In genomic region chr12:61531195-61531594, GRCh38 we compare ENCODE assay signal across 35 cellular contexts.
DNase-seq lines count a peak whose midpoint lies in the region; ATAC-seq, FAIRE-seq and TF ChIP-seq lines count a peak whose summit lies in the region.
"Had no signal": no experiment of that assay in that cellular context is flagged by ENCODE, and none has a peak within 500 bp of the region (broad histone marks: within the 10 kb centered on the region; RNA-seq: fewer than 3 reads in every experiment).

No MANE protein-coding gene starts in this region.

- peak; percentile 22 for DNase-seq in NCI-H748 (lab: John Stamatoyannopoulos, UW; ENCODE audit: unreplicated experiment)
- no peak for DNase-seq in NCI-H748 treated with DMSO at 0.1 percent for 48 hours (lab: John Stamatoyannopoulos, UW)
- DNase-seq in SK-N-SH = no peak
- DNase-seq in OCI-LY7 (ENCODE audit: low spot score) = no peak
- peak; percentile 89 for DNase-seq in SK-N-DZ (ENCODE audit: low spot score)
- DNase-seq in GM19239 (ENCODE audit: insufficient read length, low spot score) = no peak
- no peak for DNase-seq in activated CD8-positive, alpha-beta memory T cell treated with anti-CD3 and anti-CD28 coated beads, Interleukin-2, amount 50 U/mL, for 48 hours
- DNase-seq: 8988T; ACHN; AML-193; BE2C; C1 segment of cervical spinal cord; Caco-2; Calu3; CD4-positive, alpha-beta memory T cell; CD4-positive, alpha-beta T cell; CD4-positive, CD25-positive, alpha-beta regulatory T cell; CD8-positive, alpha-beta memory T cell; CD8-positive, alpha-beta T cell; COR-L47; DMS 273 treated with DMSO at 0.1 percent for 48 hours; DMS153; DMS53; DMS79; DMS79 treated with DMSO at 0.1 percent for 48 hours; DND-41; EL had no signal

- no peak overlapping the region for H2AFZ ChIP-seq in SK-N-SH (ENCODE audit: low read depth)
- peak overlapping the region; percentile 42; the same call in 1 of the 2 replicates for H2AFZ ChIP-seq in OCI-LY7 (ENCODE audit: low read length)

- no peaks in the 10 kb centered on the region for H3F3A ChIP-seq in SK-N-SH (replicated peaks; ENCODE audit: insufficient read depth)

- 2% methylated on average over 4 of the region's 4 CpGs for WGBS in SK-N-SH (ENCODE audit: low lambda C conversion rate)

- TF ChIP-seq RAD21 in SK-N-SH (IDR thresholded peaks at IDR 0.05; ENCODE audit: low read length) = no peak

- H3K27ac ChIP-seq in SK-N-SH (ENCODE audit: low read depth in 2 of 2, low read length in 1 of 2) (no peak overlapping the region), OCI-LY7 (ENCODE audit: low read depth, low read length, poor library complexity, severe bottlenecking) (no peak overlapping the region)
- H3K27ac ChIP-seq: 22Rv1; A549; BLaER1; BLaER1 treated with 17β-estradiol and CSF1 and Interleukin-3, amounts not matched to agents 10 nM and 100 nM; C4-2B had no signal

- no peak overlapping the region for H3K4me2 ChIP-seq in SK-N-SH
- H3K4me2 ChIP-seq in OCI-LY7 (ENCODE audit: low read length) = no peak overlapping the region
- H3K4me2 ChIP-seq: A549; BLaER1; BLaER1 treated with 17β-estradiol and CSF1 and Interleukin-3, amounts not matched to agents 10 nM and 100 nM had no signal

- POLR2A ChIA-PET in SK-N-SH (lab: Yijun Ruan, JAX) = no interaction called here
- POLR2A ChIA-PET in OCI-LY7 (lab: Charles Lee) = interaction anchor here (0.7 to 1.4 kb wide), 6 partner anchors 10 to 127 kb away, joined by 3 to 5 read pairs (median 4); no protein-coding TSS in a partner anchor

- TF ChIP-seq EP300 in SK-N-SH (IDR thresholded peaks at IDR 0.05; ENCODE audit: borderline replicate concordance in 1 of 2, low read depth in 1 of 2, low read length in 1 of 2) = no peak

- H3K4me1 ChIP-seq in SK-N-SH (ENCODE audit: control insufficient read depth in 1 of 2, insufficient read depth in 2 of 2, low read depth in 1 of 2, low read length in 1 of 2) (no peaks in the 10 kb centered on the region), OCI-LY7 (ENCODE audit: insufficient read depth, low read length, poor library complexity, severe bottlenecking) (peaks cover 34% of the 10 kb centered on the region)
- H3K4me1 ChIP-seq: A549; BE2C; BLaER1; BLaER1 treated with 17β-estradiol and CSF1 and Interleukin-3, amounts not matched to agents 10 nM and 100 nM; Caco-2 had no signal

- H3K9me3 ChIP-seq in SK-N-SH = no peaks in the 10 kb centered on the region
- peaks cover 10% of the 10 kb centered on the region; the same call in 1 of the 2 replicates for H3K9me3 ChIP-seq in OCI-LY7 (ENCODE audit: low read length)
- H3K9me3 ChIP-seq: A549; BE2C; BLaER1; BLaER1 treated with 17β-estradiol and CSF1 and Interleukin-3, amounts not matched to agents 10 nM and 100 nM; Caco-2 had no signal

- H4K20me1 ChIP-seq in SK-N-SH (ENCODE audit: insufficient read depth) = no peaks in the 10 kb centered on the region
- no peaks in the 10 kb centered on the region for H4K20me1 ChIP-seq in OCI-LY7 (ENCODE audit: insufficient read depth, low read length)
- H4K20me1 ChIP-seq: BLaER1; BLaER1 treated with 17β-estradiol and CSF1 and Interleukin-3, amounts not matched to agents 10 nM and 100 nM had no signal

- no peaks in the 10 kb centered on the region for H3K27me3 ChIP-seq in SK-N-SH (ENCODE audit: insufficient read depth)
- H3K27me3 ChIP-seq: BE2C; BLaER1; BLaER1 treated with 17β-estradiol and CSF1 and Interleukin-3, amounts not matched to agents 10 nM and 100 nM had no signal

- no peak for TF ChIP-seq CTCF in SK-N-SH (IDR thresholded peaks at IDR 0.05)
- no peak for TF ChIP-seq CTCF in OCI-LY7 (conservative IDR thresholded peaks at IDR 0.05; ENCODE audit: low read length)

- intact Hi-C loops in OCI-LY7 (cut with micrococcal nuclease; ENCODE audit: unreplicated experiment) = loop anchor here (10.0 kb wide), 1 partner anchor 206 kb away; no protein-coding TSS in a partner anchor

- H3K4me3 ChIP-seq in SK-N-SH (ENCODE audit: low read depth in 2 of 2, low read length in 1 of 2) = no peak overlapping the region
- no peak overlapping the region for H3K4me3 ChIP-seq in OCI-LY7 (ENCODE audit: low read depth, low read length, poor library complexity, severe bottlenecking)
- H3K4me3 ChIP-seq: A549; BLaER1; BLaER1 treated with 17β-estradiol and CSF1 and Interleukin-3, amounts not matched to agents 10 nM and 100 nM had no signal

- no peaks in the 10 kb centered on the region for H3K36me3 ChIP-seq in SK-N-SH (replicated peaks in 1 of 2; ENCODE audit: control insufficient read depth in 1 of 2, insufficient read depth in 2 of 2, low read length in 1 of 2)
- peaks cover 10% of the 10 kb centered on the region; the same call in 1 of the 2 replicates for H3K36me3 ChIP-seq in OCI-LY7 (ENCODE audit: insufficient read depth, low read length)
- H3K36me3 ChIP-seq: BE2C; BLaER1; BLaER1 treated with 17β-estradiol and CSF1 and Interleukin-3, amounts not matched to agents 10 nM and 100 nM had no signal

- FAIRE-seq in GM19239 (lab: Jason Lieb, UNC) = no peak
- FAIRE-seq: A204.1, A549, D721Med had no signal

- no peak overlapping the region for H3K9ac ChIP-seq in SK-N-SH
- H3K9ac ChIP-seq: BLaER1; BLaER1 treated with 17β-estradiol and CSF1 and Interleukin-3, amounts not matched to agents 10 nM and 100 nM had no signal

- CTCF ChIA-PET in SK-N-SH (lab: Yijun Ruan, JAX) = no interaction called here
- CTCF ChIA-PET in OCI-LY7 (lab: Charles Lee; ENCODE audit: unreplicated experiment) = no interaction called here

- BruUV-seq in OCI-LY7 (replicated peaks; lab: Mats Ljungman, UMichigan) = no TSS peak

- H3K79me2 ChIP-seq in SK-N-SH (ENCODE audit: insufficient read depth) (no peaks in the 10 kb centered on the region), OCI-LY7 (ENCODE audit: insufficient read depth, low read depth, low read length) (no peaks in the 10 kb centered on the region)

- H3K9me2 ChIP-seq in SK-N-SH (no peaks in the 10 kb centered on the region), OCI-LY7 (ENCODE audit: insufficient read depth, low read length) (no peaks in the 10 kb centered on the region)

- ATAC-seq in SK-N-SH treated with all-trans-retinoic acid at 6 μM for 48 hours = no peak
- ATAC-seq: A549; CD8-positive, alpha-beta T cell had no signal

TF ChIP-seq in SK-N-SH treated with all-trans-retinoic acid at 6 μM for 48 hours, 23 proteins besides CTCF, POLR2A, EP300 and RAD21:
- TF ChIP-seq TCF4 (CRISPR knock-in tag; IDR thresholded peaks at IDR 0.05; ENCODE audit: borderline replicate concordance) (peak; percentile 75; the same call in 1 of the 2 replicates), PATZ1 (CRISPR knock-in tag; IDR thresholded peaks at IDR 0.05; ENCODE audit: borderline replicate concordance) (no peak)

TF ChIP-seq in SK-N-SH, 30 proteins besides CTCF, POLR2A, EP300 and RAD21:
- TF ChIP-seq TCF12 (IDR thresholded peaks at IDR 0.05) (no peak), FOXM1 (IDR thresholded peaks at IDR 0.05; ENCODE audit: low read depth) (no peak)

Comparison
In these comparisons a context has a peak if more than half of its experiments do, and no peak if none do; other contexts are left out.
1. DNase-seq: peak in NCI-H748 (single experiment) and SK-N-DZ (single experiment); none in NCI-H748 treated with DMSO at 0.1 percent for 48 hours (single experiment), SK-N-SH (single experiment), OCI-LY7 (single experiment), GM19239 (single experiment) and activated CD8-positive, alpha-beta memory T cell treated with anti-CD3 and anti-CD28 coated beads, Interleukin-2, amount 50 U/mL, for 48 hours (single experiment).